In genomic region chr7:101089876-101090275, GRCh38 we compare ENCODE assay signal across 21 cellular contexts. TPM values are rescaled to one million over a fixed set of nuclear protein-coding genes. Genes with fewer than 3 reads are reported as not detected.
A peak's percentile ranks its signal among the peaks of the same experiment; 100 is the strongest.
DNase-seq lines count a peak whose midpoint lies in the region; ATAC-seq and FAIRE-seq lines count a peak whose summit lies in the region.
"Had no signal": no experiment of that assay in that cellular context is flagged by ENCODE, and none has a peak within 500 bp of the region (broad histone marks: within the 10 kb centered on the region; RNA-seq: fewer than 3 reads in every experiment).

No MANE protein-coding gene starts in this region.

- peaks cover 38% of the 10 kb centered on the region for H3K4me1 ChIP-seq in adipocyte (ENCODE audit: control insufficient read depth, insufficient read depth, low read length)

- no peaks in the 10 kb centered on the region for H3K27me3 ChIP-seq in adipocyte (replicated peaks; ENCODE audit: control insufficient read depth, insufficient read depth, low read length)
- H3K27me3 ChIP-seq: BE2C, MG63 had no signal

- no peak overlapping the region for H3K4me3 ChIP-seq in adipocyte (ENCODE audit: low read length)
- H3K4me3 ChIP-seq: MG63 had no signal

- no peaks in the 10 kb centered on the region for H3K27me3 Mint-ChIP-seq in activated CD4-positive, alpha-beta T cell treated with anti-CD3 and anti-CD28 coated beads, Interleukin-2, amount 10 ng/mL, durations not matched to agents 24 days and 14 days
- no peaks in the 10 kb centered on the region for H3K27me3 Mint-ChIP-seq in stimulated activated naive CD8-positive, alpha-beta T cell treated with anti-CD3 and anti-CD28 coated beads, Interleukin-15, Interleukin-2, amounts not matched to agents 100 ng/mL and 50 ng/mL, for 24 hours
- H3K27me3 Mint-ChIP-seq in stimulated activated naive CD8-positive, alpha-beta T cell treated with anti-CD3 and anti-CD28 coated beads, Interleukin-15, amount 100 ng/mL, for 72 hours: no peaks in the 10 kb centered on the region
- H3K27me3 Mint-ChIP-seq: CD4-positive, alpha-beta memory T cell had no signal

- ATAC-seq in stimulated activated naive CD8-positive, alpha-beta T cell treated with anti-CD3 and anti-CD28 coated beads, Interleukin-15, amount 100 ng/mL, for 72 hours: no peak
- no peak for ATAC-seq in GM19467 (IDR thresholded peaks at IDR 0.05; ENCODE audit: unreplicated experiment)

- no peaks in the 10 kb centered on the region for H3K9me3 ChIP-seq in adipocyte (ENCODE audit: control insufficient read depth, low read length)
- H3K9me3 ChIP-seq: BE2C, MG63 had no signal

- peak overlapping the region; percentile 58 for H3K4me3 Mint-ChIP-seq in activated CD4-positive, alpha-beta T cell treated with anti-CD3 and anti-CD28 coated beads, Interleukin-2, amount 10 ng/mL, durations not matched to agents 24 days and 14 days
- no peak overlapping the region for H3K4me3 Mint-ChIP-seq in stimulated activated naive CD8-positive, alpha-beta T cell treated with anti-CD3 and anti-CD28 coated beads, Interleukin-15, Interleukin-2, amounts not matched to agents 100 ng/mL and 50 ng/mL, for 24 hours
- H3K4me3 Mint-ChIP-seq in stimulated activated naive CD8-positive, alpha-beta T cell treated with anti-CD3 and anti-CD28 coated beads, Interleukin-15, amount 100 ng/mL, for 72 hours: peak overlapping the region in 1 of 2 donors; percentile 33
- H3K4me3 Mint-ChIP-seq: HFFc6 had no signal

- H3K4me1 Mint-ChIP-seq in activated CD4-positive, alpha-beta T cell treated with anti-CD3 and anti-CD28 coated beads, Interleukin-2, amount 10 ng/mL, durations not matched to agents 24 days and 14 days: peaks cover 31% of the 10 kb centered on the region
- peaks cover 43% of the 10 kb centered on the region for H3K4me1 Mint-ChIP-seq in stimulated activated naive CD8-positive, alpha-beta T cell treated with anti-CD3 and anti-CD28 coated beads, Interleukin-15, Interleukin-2, amounts not matched to agents 100 ng/mL and 50 ng/mL, for 24 hours (ENCODE audit: low read depth)
- peaks cover 46% of the 10 kb centered on the region for H3K4me1 Mint-ChIP-seq in stimulated activated naive CD8-positive, alpha-beta T cell treated with anti-CD3 and anti-CD28 coated beads, Interleukin-15, amount 100 ng/mL, for 72 hours

- intact Hi-C loops in activated CD4-positive, alpha-beta T cell treated with anti-CD3 and anti-CD28 coated beads, Interleukin-2, amount 10 ng/mL, durations not matched to agents 24 days and 14 days (cut with micrococcal nuclease): no loop called here

- DNase-seq in activated CD4-positive, alpha-beta T cell treated with anti-CD3 and anti-CD28 coated beads, Interleukin-2, amount 10 ng/mL, durations not matched to agents 24 days and 14 days: no peak
- no peak for DNase-seq in activated CD4-positive, alpha-beta T cell treated with anti-CD3 and anti-CD28 coated beads, Interleukin-2, amount 50 U/mL, for 1 hour
- DNase-seq in stimulated activated naive CD8-positive, alpha-beta T cell treated with anti-CD3 and anti-CD28 coated beads, Interleukin-15, amount 100 ng/mL, for 72 hours: no peak
- DNase-seq in adipocyte (ENCODE audit: low read depth) (no peak), urothelium cell line (ENCODE audit: low spot score) (no peak), SK-N-DZ (ENCODE audit: low spot score) (no peak)
- DNase-seq: BE2C; CD4-positive, alpha-beta memory T cell; DMS79; HFFc6; MG63; NCI-H1092 treated with DMSO at 0.1 percent for 48 hours; NCI-H2227 treated with DMSO at 0.1 percent for 48 hours; NCI-H524 treated with DMSO at 0.1 percent for 48 hours; SIG-M5 had no signal

- H3K36me3 ChIP-seq in adipocyte (ENCODE audit: control insufficient read depth, insufficient read depth, low read length, severe bottlenecking): peaks cover 30% of the 10 kb centered on the region

- FAIRE-seq in urothelium cell line (lab: Jason Lieb, UNC): peak; percentile 58
- FAIRE-seq: D721Med, GM18507, H1, RCC 7860 had no signal

- no peaks in the 10 kb centered on the region for H3K9me3 Mint-ChIP-seq in activated CD4-positive, alpha-beta T cell treated with anti-CD3 and anti-CD28 coated beads, Interleukin-2, amount 10 ng/mL, durations not matched to agents 24 days and 14 days
- H3K9me3 Mint-ChIP-seq in stimulated activated naive CD8-positive, alpha-beta T cell treated with anti-CD3 and anti-CD28 coated beads, Interleukin-15, Interleukin-2, amounts not matched to agents 100 ng/mL and 50 ng/mL, for 24 hours: no peaks in the 10 kb centered on the region
- H3K9me3 Mint-ChIP-seq in stimulated activated naive CD8-positive, alpha-beta T cell treated with anti-CD3 and anti-CD28 coated beads, Interleukin-15, amount 100 ng/mL, for 72 hours: no peaks in the 10 kb centered on the region
- H3K9me3 Mint-ChIP-seq: CD4-positive, alpha-beta memory T cell; HFFc6 had no signal

- H3K9ac ChIP-seq in adipocyte (ENCODE audit: low read length): peak overlapping the region; percentile 34

- H3K27ac Mint-ChIP-seq in activated CD4-positive, alpha-beta T cell treated with anti-CD3 and anti-CD28 coated beads, Interleukin-2, amount 10 ng/mL, durations not matched to agents 24 days and 14 days: peak overlapping the region; percentile 66
- H3K27ac Mint-ChIP-seq in stimulated activated naive CD8-positive, alpha-beta T cell treated with anti-CD3 and anti-CD28 coated beads, Interleukin-15, Interleukin-2, amounts not matched to agents 100 ng/mL and 50 ng/mL, for 24 hours: peak overlapping the region; percentile 40
- no peak overlapping the region for H3K27ac Mint-ChIP-seq in stimulated activated naive CD8-positive, alpha-beta T cell treated with anti-CD3 and anti-CD28 coated beads, Interleukin-15, amount 100 ng/mL, for 72 hours

- H3K36me3 Mint-ChIP-seq in activated CD4-positive, alpha-beta T cell treated with anti-CD3 and anti-CD28 coated beads, Interleukin-2, amount 10 ng/mL, durations not matched to agents 24 days and 14 days (ENCODE audit: low read depth): peaks cover 43% of the 10 kb centered on the region
- H3K36me3 Mint-ChIP-seq in stimulated activated naive CD8-positive, alpha-beta T cell treated with anti-CD3 and anti-CD28 coated beads, Interleukin-15, Interleukin-2, amounts not matched to agents 100 ng/mL and 50 ng/mL, for 24 hours (ENCODE audit: low read depth): peaks cover 35% of the 10 kb centered on the region

RNA-seq across cellular contexts. Expression of gene TRIM56, which starts 4.6 kb away (rescaled TPM):
- total RNA-seq in activated CD4-positive, alpha-beta T cell treated with anti-CD3 and anti-CD28 coated beads, Interleukin-2, amount 10 ng/mL, durations not matched to agents 24 days and 14 days: 41.1 and 44.5 TPM in 2 replicates
- 0.80 and 1.2 TPM in 2 replicates for polyA plus RNA-seq in SK-N-DZ (2014; cell fraction: cytosol; rRNA removed)
- polyA plus RNA-seq in SK-N-DZ (2014; cell fraction: nucleus; rRNA removed): 0.45 and 0.71 TPM in 2 replicates

RNA-seq across cellular contexts. Expression of gene SERPINE1, which starts 37.0 kb away (rescaled TPM):
- total RNA-seq in activated CD4-positive, alpha-beta T cell treated with anti-CD3 and anti-CD28 coated beads, Interleukin-2, amount 10 ng/mL, durations not matched to agents 24 days and 14 days: 0.33 and 0.45 TPM in 2 replicates
- not detected in 2 replicates for polyA plus RNA-seq in SK-N-DZ (2014; cell fraction: cytosol; rRNA removed)
- polyA plus RNA-seq in SK-N-DZ (2014; cell fraction: nucleus; rRNA removed): not detected in 2 replicates
- polyA plus RNA-seq: CD4-positive, alpha-beta memory T cell had no signal

Comparison
In these comparisons a context has a peak if more than half of its experiments do, and no peak if none do; other contexts are left out.
1. H3K27ac Mint-ChIP-seq: peak in activated CD4-positive, alpha-beta T cell treated with anti-CD3 and anti-CD28 coated beads, Interleukin-2, amount 10 ng/mL, durations not matched to agents 24 days and 14 days (single experiment) and stimulated activated naive CD8-positive, alpha-beta T cell treated with anti-CD3 and anti-CD28 coated beads, Interleukin-15, Interleukin-2, amounts not matched to agents 100 ng/mL and 50 ng/mL, for 24 hours (single experiment); none in stimulated activated naive CD8-positive, alpha-beta T cell treated with anti-CD3 and anti-CD28 coated beads, Interleukin-15, amount 100 ng/mL, for 72 hours (0 of 2).